In the genomic region with DNA sequence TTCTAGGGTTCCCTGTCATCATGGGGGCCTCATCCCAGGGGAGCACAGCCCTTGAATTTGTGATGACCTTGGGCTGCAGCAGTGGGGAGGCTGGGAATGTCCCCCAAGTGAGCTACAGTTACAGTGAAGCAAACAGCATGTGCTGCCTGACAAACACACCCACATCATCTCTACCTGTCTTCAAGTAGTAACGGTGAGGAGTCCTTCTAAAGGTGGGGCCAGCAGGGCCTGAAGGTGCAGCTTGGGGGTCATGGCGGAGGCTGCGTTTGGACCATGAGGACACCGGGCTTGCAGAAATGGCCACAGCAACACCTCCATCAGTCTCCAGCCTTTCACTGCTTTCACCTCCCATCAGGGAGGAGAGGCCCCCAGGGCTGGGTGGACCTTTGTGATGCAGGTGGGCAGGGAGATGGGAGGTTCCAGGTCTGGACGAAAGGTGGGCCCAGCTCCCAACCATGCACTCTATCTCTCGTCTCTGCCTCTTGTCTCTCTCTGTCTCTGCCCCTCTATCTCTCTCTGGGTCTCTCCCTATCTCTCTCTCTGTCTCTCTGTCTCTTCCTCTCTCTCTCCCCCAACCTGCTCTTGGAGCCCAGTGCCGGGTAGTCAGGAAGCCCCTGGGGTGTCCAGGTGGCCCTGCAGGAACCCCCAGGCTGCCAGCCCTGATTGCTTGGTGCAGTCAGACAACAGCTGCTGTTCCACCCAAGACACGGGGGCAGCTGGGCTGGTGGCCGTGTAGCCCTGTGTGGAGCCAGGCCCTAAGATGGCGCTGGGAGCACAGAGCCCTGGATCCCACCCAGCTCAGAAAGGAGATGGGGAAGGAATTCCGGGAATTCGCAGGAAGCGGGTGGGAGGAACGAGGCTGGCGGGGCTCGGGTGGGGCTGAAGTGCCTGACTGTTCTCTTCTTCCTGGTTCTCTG, we compare ENCODE assay signal across 15 cellular contexts. TPM values are rescaled to one million over a fixed set of nuclear protein-coding genes. Genes with fewer than 3 reads are reported as not detected.
DNase-seq lines count a peak whose midpoint lies in the region; ATAC-seq and TF ChIP-seq lines count a peak whose summit lies in the region.
"Had no signal": no experiment of that assay in that cellular context is flagged by ENCODE, and none has a peak within 500 bp of the region (broad histone marks: within the 10 kb centered on the region; RNA-seq: fewer than 3 reads in every experiment).

No MANE protein-coding gene starts in this region.

- TF ChIP-seq POLR2A in sigmoid colon (IDR thresholded peaks at IDR 0.05): no peak

- TF ChIP-seq EP300 in Ishikawa (IDR thresholded peaks at IDR 0.05; ENCODE audit: borderline replicate concordance): no peak
- no peak for TF ChIP-seq EP300 in sigmoid colon (IDR thresholded peaks at IDR 0.05)

- H3K4me3 Mint-ChIP-seq in endothelial cell (ENCODE audit: unreplicated experiment) (no peak overlapping the region), neural progenitor cell (no peak overlapping the region)
- H3K4me3 Mint-ChIP-seq: activated naive CD8-positive, alpha-beta T cell; natural killer cell had no signal

- WGBS in sigmoid colon, 2 donors: 59 to 74% methylated on average over 16 of the region's 16 CpGs

- H3K4me2 ChIP-seq in neural progenitor cell: no peak overlapping the region

- H3K4me1 Mint-ChIP-seq in endothelial cell (ENCODE audit: unreplicated experiment): no peaks in the 10 kb centered on the region
- H3K4me1 Mint-ChIP-seq in neural progenitor cell: peaks cover 3% of the 10 kb centered on the region

- no peaks in the 10 kb centered on the region for H3F3A ChIP-seq in neural progenitor cell (ENCODE audit: low read depth)

- no peak overlapping the region for H3K27ac Mint-ChIP-seq in endothelial cell (ENCODE audit: unreplicated experiment)
- H3K27ac Mint-ChIP-seq in neural progenitor cell: no peak overlapping the region
- H3K27ac Mint-ChIP-seq: activated naive CD8-positive, alpha-beta T cell; natural killer cell had no signal

- no peak overlapping the region for H3K27ac ChIP-seq in neural progenitor cell
- H3K27ac ChIP-seq in sigmoid colon: no peak overlapping the region

- H3K36me3 Mint-ChIP-seq in endothelial cell (ENCODE audit: low read depth, unreplicated experiment) (no peaks in the 10 kb centered on the region), neural progenitor cell (no peaks in the 10 kb centered on the region)
- H3K36me3 Mint-ChIP-seq: activated naive CD8-positive, alpha-beta T cell; natural killer cell had no signal

- H3K4me3 ChIP-seq in neural progenitor cell: no peak overlapping the region
- H3K4me3 ChIP-seq in sigmoid colon: no peak overlapping the region
- H3K4me3 ChIP-seq: GM12878 had no signal

- no peaks in the 10 kb centered on the region for H3K9me3 Mint-ChIP-seq in endothelial cell (ENCODE audit: unreplicated experiment)
- H3K9me3 Mint-ChIP-seq in neural progenitor cell: no peaks in the 10 kb centered on the region
- H3K9me3 Mint-ChIP-seq: natural killer cell had no signal

- DNase-seq in Daoy (ENCODE audit: low read depth) (peak; percentile 5), endothelial cell (ENCODE audit: low spot score) (peak; percentile 17), neural progenitor cell (ENCODE audit: low spot score) (peak; percentile 49), middle frontal gyrus (ENCODE audit: extremely low spot score, low spot score) (no peak), NCI-H82 (lab: John Stamatoyannopoulos, UW) (no peak), sigmoid colon (no peak)
- DNase-seq: COR-L47; effector memory CD4-positive, alpha-beta T cell; hypothalamus; NCI-H187 had no signal

- H3K27me3 Mint-ChIP-seq in endothelial cell (ENCODE audit: unreplicated experiment) (peaks cover 11% of the 10 kb centered on the region), neural progenitor cell (ENCODE audit: insufficient read depth, low read depth) (peaks cover 6% of the 10 kb centered on the region)
- H3K27me3 Mint-ChIP-seq: activated naive CD8-positive, alpha-beta T cell had no signal

- no peak for TF ChIP-seq RAD21 in Ishikawa (IDR thresholded peaks at IDR 0.05; ENCODE audit: low read depth)

- H3K9ac ChIP-seq in neural progenitor cell: no peak overlapping the region

- H3K36me3 ChIP-seq in neural progenitor cell (no peaks in the 10 kb centered on the region), sigmoid colon (no peaks in the 10 kb centered on the region)

- no peak for ATAC-seq in GM18519 (IDR thresholded peaks at IDR 0.05; ENCODE audit: low FRiP score, unreplicated experiment)
- ATAC-seq: GM12878, natural killer cell had no signal

- H3K4me1 ChIP-seq in neural progenitor cell (peaks cover 15% of the 10 kb centered on the region), sigmoid colon (peaks cover 0 to 20% (median 9%) of the 10 kb centered on the region in 4 donors)

- no peak overlapping the region for H2AFZ ChIP-seq in neural progenitor cell (replicated peaks)

- H4K20me1 ChIP-seq in neural progenitor cell (ENCODE audit: low read depth): no peaks in the 10 kb centered on the region

- H3K9me3 ChIP-seq in neural progenitor cell (ENCODE audit: low read depth): no peaks in the 10 kb centered on the region
- H3K9me3 ChIP-seq in sigmoid colon: no peaks in the 10 kb centered on the region

- H3K27me3 ChIP-seq in neural progenitor cell: no peaks in the 10 kb centered on the region
- no peaks in the 10 kb centered on the region for H3K27me3 ChIP-seq in sigmoid colon

- no peaks in the 10 kb centered on the region for H3K79me2 ChIP-seq in neural progenitor cell (ENCODE audit: low read depth)

- intact Hi-C loops in sigmoid colon (cut with DNase I): no loop called here

- no peak for TF ChIP-seq CTCF in endothelial cell (IDR thresholded peaks at IDR 0.05; ENCODE audit: unreplicated experiment)
- TF ChIP-seq CTCF in neural progenitor cell (IDR thresholded peaks at IDR 0.05): no peak
- no peak for TF ChIP-seq CTCF in sigmoid colon (IDR thresholded peaks at IDR 0.05)

TF ChIP-seq in Ishikawa, 13 proteins besides CTCF, POLR2A, EP300 and RAD21:
- TF ChIP-seq TCF12 (IDR thresholded peaks at IDR 0.05; ENCODE audit: low read depth) (no peak), CREB1 (IDR thresholded peaks at IDR 0.05; ENCODE audit: low read depth) (no peak), CEBPB (IDR thresholded peaks at IDR 0.05) (no peak), TEAD4 (IDR thresholded peaks at IDR 0.05) (peak; percentile 63)
- TF ChIP-seq, protein P1, sequence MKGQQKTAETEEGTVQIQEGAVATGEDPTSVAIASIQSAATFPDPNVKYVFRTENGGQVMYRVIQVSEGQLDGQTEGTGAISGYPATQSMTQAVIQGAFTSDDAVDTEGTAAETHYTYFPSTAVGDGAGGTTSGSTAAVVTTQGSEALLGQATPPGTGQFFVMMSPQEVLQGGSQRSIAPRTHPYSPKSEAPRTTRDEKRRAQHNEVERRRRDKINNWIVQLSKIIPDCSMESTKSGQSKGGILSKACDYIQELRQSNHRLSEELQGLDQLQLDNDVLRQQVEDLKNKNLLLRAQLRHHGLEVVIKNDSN (IDR thresholded peaks at IDR 0.05): no peak
TF ChIP-seq in Ishikawa: peak in this region for 1.

RNA-seq across cellular contexts. Expression of gene WNT9A, which starts 55.5 kb away (rescaled TPM):
- total RNA-seq in Daoy (2014; rRNA removed; shearing (Covaris generic)): 0.57 and 1.8 TPM in 2 replicates
- total RNA-seq in endothelial cell (ENCODE audit: unreplicated experiment) (1.0 TPM), neural progenitor cell (ENCODE audit: low replicate concordance) (1.4 and 2.7 TPM in 2 replicates), sigmoid colon (10 to 100 TPM in 1 of 4 donors, 1 to 10 TPM in 3; 6.4 to 25.5 (median 8.7) TPM)
- 1 to 10 TPM in 1 of 3 donors, under 1 TPM in 2; 0.23 to 2.8 (median 0.60) TPM for polyA plus RNA-seq in sigmoid colon
- total RNA-seq: GM12878, natural killer cell had no signal
- polyA plus RNA-seq: GM12878 had no signal

Comparison
In these comparisons a context has a peak if more than half of its experiments do, and no peak if none do; other contexts are left out.
1. DNase-seq: peak in Daoy (single experiment), endothelial cell (single experiment) and neural progenitor cell (single experiment); none in middle frontal gyrus (single experiment), NCI-H82 (single experiment) and sigmoid colon (single experiment).